In genomic region chr17:75668489-75668888, GRCh38 we compare ENCODE assay signal across 2 cellular contexts.
TF ChIP-seq lines count a peak whose summit lies in the region.

No MANE protein-coding gene starts in this region.

TF ChIP-seq in A549, 52 proteins besides CTCF, POLR2A, EP300 and RAD21 (continued from another document):
- TF ChIP-seq USF2 (IDR thresholded peaks at IDR 0.05) = no peak

TF ChIP-seq in GM23338, 12 proteins besides CTCF, POLR2A, EP300 and RAD21 (continued from another document):
- TF ChIP-seq, protein P1, sequence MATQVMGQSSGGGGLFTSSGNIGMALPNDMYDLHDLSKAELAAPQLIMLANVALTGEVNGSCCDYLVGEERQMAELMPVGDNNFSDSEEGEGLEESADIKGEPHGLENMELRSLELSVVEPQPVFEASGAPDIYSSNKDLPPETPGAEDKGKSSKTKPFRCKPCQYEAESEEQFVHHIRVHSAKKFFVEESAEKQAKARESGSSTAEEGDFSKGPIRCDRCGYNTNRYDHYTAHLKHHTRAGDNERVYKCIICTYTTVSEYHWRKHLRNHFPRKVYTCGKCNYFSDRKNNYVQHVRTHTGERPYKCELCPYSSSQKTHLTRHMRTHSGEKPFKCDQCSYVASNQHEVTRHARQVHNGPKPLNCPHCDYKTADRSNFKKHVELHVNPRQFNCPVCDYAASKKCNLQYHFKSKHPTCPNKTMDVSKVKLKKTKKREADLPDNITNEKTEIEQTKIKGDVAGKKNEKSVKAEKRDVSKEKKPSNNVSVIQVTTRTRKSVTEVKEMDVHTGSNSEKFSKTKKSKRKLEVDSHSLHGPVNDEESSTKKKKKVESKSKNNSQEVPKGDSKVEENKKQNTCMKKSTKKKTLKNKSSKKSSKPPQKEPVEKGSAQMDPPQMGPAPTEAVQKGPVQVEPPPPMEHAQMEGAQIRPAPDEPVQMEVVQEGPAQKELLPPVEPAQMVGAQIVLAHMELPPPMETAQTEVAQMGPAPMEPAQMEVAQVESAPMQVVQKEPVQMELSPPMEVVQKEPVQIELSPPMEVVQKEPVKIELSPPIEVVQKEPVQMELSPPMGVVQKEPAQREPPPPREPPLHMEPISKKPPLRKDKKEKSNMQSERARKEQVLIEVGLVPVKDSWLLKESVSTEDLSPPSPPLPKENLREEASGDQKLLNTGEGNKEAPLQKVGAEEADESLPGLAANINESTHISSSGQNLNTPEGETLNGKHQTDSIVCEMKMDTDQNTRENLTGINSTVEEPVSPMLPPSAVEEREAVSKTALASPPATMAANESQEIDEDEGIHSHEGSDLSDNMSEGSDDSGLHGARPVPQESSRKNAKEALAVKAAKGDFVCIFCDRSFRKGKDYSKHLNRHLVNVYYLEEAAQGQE (IDR thresholded peaks at IDR 0.05; ENCODE audit: unreplicated experiment) = no peak
- TF ChIP-seq POLR2AphosphoS5 (IDR thresholded peaks at IDR 0.05; ENCODE audit: low read depth) = no peak
- no peak for TF ChIP-seq CREB1 (CRISPR knock-in tag; IDR thresholded peaks at IDR 0.05; ENCODE audit: low read depth)
- no peak for TF ChIP-seq EZH2 (IDR thresholded peaks at IDR 0.05; ENCODE audit: low read depth, unreplicated experiment)
- no peak for TF ChIP-seq ZNF114 (CRISPR knock-in tag; IDR thresholded peaks at IDR 0.05)
- TF ChIP-seq NANOG (IDR thresholded peaks at IDR 0.05; ENCODE audit: borderline replicate concordance) = no peak
